ENCODE assay signal across 10 cellular contexts in genomic region chr19:10001899-10002298, GRCh38. TPM values are rescaled to one million over a fixed set of nuclear protein-coding genes. Genes with fewer than 3 reads are reported as not detected.
A peak's percentile ranks its signal among the peaks of the same experiment; 100 is the strongest.
DNase-seq lines count a peak whose midpoint lies in the region; ATAC-seq, FAIRE-seq and TF ChIP-seq lines count a peak whose summit lies in the region.
"Had no signal": no experiment of that assay in that cellular context is flagged by ENCODE, and none has a peak within 500 bp of the region (broad histone marks: within the 10 kb centered on the region; RNA-seq: fewer than 3 reads in every experiment).

No MANE protein-coding gene starts in this region.

- H3K27ac Mint-ChIP-seq in neural progenitor cell = no peak overlapping the region
- H3K27ac Mint-ChIP-seq: stimulated activated naive B cell treated with anti-CD40 and anti-IgM and Interleukin-4, amounts not matched to agents 10 μg/mL and 1 μg/mL and 100 μg/mL, for 72 hours had no signal

- no peak overlapping the region for H3K9ac ChIP-seq in neural progenitor cell

- H4K20me1 ChIP-seq in neural progenitor cell (ENCODE audit: low read depth) = no peaks in the 10 kb centered on the region

- no peak overlapping the region for H2AFZ ChIP-seq in neural progenitor cell (replicated peaks)

- intact Hi-C loops in dorsolateral prefrontal cortex (cut with DNase I) = no loop called here

- no peaks in the 10 kb centered on the region for H3K36me3 ChIP-seq in neural progenitor cell

- no peaks in the 10 kb centered on the region for H3K9me3 Mint-ChIP-seq in neural progenitor cell

- peak; percentile 23 for DNase-seq in EL
- no peak for DNase-seq in dorsolateral prefrontal cortex
- peak; percentile 17 for DNase-seq in neural progenitor cell (ENCODE audit: low spot score)
- DNase-seq in OCI-M2 (lab: John Stamatoyannopoulos, UW; ENCODE audit: unreplicated experiment) = no peak
- no peak for DNase-seq in HTR-8/SVneo (ENCODE audit: insufficient read length, low spot score)
- DNase-seq: stimulated activated naive B cell treated with anti-CD40 and anti-IgM and Interleukin-4, amounts not matched to agents 10 μg/mL and 1 μg/mL and 100 μg/mL, for 72 hours had no signal

- H3K36me3 Mint-ChIP-seq in neural progenitor cell = no peaks in the 10 kb centered on the region

- no peaks in the 10 kb centered on the region for H3K79me2 ChIP-seq in neural progenitor cell (ENCODE audit: low read depth)

- ATAC-seq in GM18858 (IDR thresholded peaks at IDR 0.05; ENCODE audit: unreplicated experiment) (no peak), GM19395 (IDR thresholded peaks at IDR 0.05; ENCODE audit: unreplicated experiment) (no peak)
- ATAC-seq: stimulated activated naive B cell treated with anti-CD40 and anti-IgM and Interleukin-4, amounts not matched to agents 10 μg/mL and 1 μg/mL and 100 μg/mL, for 72 hours had no signal

- no peak overlapping the region for H3K4me2 ChIP-seq in neural progenitor cell

- peaks cover 32% of the 10 kb centered on the region for H3K27me3 Mint-ChIP-seq in neural progenitor cell (ENCODE audit: insufficient read depth, low read depth)

- H3K9me3 ChIP-seq in neural progenitor cell (ENCODE audit: low read depth) = no peaks in the 10 kb centered on the region

- no peak for FAIRE-seq in HTR-8/SVneo (lab: Jason Lieb, UNC)

- no peaks in the 10 kb centered on the region for H3F3A ChIP-seq in neural progenitor cell (ENCODE audit: low read depth)

- H3K4me3 ChIP-seq in dorsolateral prefrontal cortex = no peak overlapping the region
- no peak overlapping the region for H3K4me3 ChIP-seq in neural progenitor cell

- TF ChIP-seq EP300 in Ishikawa (IDR thresholded peaks at IDR 0.05; ENCODE audit: borderline replicate concordance) = no peak

- TF ChIP-seq CTCF in dorsolateral prefrontal cortex (IDR thresholded peaks at IDR 0.05 in 54 of 56, conservative IDR thresholded peaks at IDR 0.05 in 2 of 56; ENCODE audit: low read depth in 1 of 56, partially characterized antibody in 56 of 56) (peak in 32 of 56 donors; percentile 8 to 41 (median 23)), neural progenitor cell (IDR thresholded peaks at IDR 0.05) (peak; percentile 45)

- H3K4me1 Mint-ChIP-seq in neural progenitor cell = peaks cover 6% of the 10 kb centered on the region

- no peak overlapping the region for H3K27ac ChIP-seq in dorsolateral prefrontal cortex
- H3K27ac ChIP-seq in neural progenitor cell = no peak overlapping the region

- H3K27me3 ChIP-seq in dorsolateral prefrontal cortex (peaks cover 0 to 14% (median 0%) of the 10 kb centered on the region in 45 donors), neural progenitor cell (peaks cover 15% of the 10 kb centered on the region)

- no peaks in the 10 kb centered on the region for H3K4me1 ChIP-seq in neural progenitor cell

- no peak overlapping the region for H3K4me3 Mint-ChIP-seq in neural progenitor cell
- H3K4me3 Mint-ChIP-seq: IgD-negative memory B cell; stimulated activated naive B cell treated with anti-CD40 and anti-IgM and Interleukin-4, amounts not matched to agents 10 μg/mL and 1 μg/mL and 100 μg/mL, for 72 hours had no signal

- peak; percentile 20; the same call in 1 of the 2 replicates for TF ChIP-seq RAD21 in Ishikawa (IDR thresholded peaks at IDR 0.05; ENCODE audit: low read depth)

TF ChIP-seq in Ishikawa, 13 proteins besides CTCF, POLR2A, EP300 and RAD21:
- TF ChIP-seq REST (IDR thresholded peaks at IDR 0.05; ENCODE audit: low read depth) (no peak), TCF12 (IDR thresholded peaks at IDR 0.05; ENCODE audit: low read depth) (no peak), USF1 (IDR thresholded peaks at IDR 0.05) (no peak), FOXM1 (IDR thresholded peaks at IDR 0.05; ENCODE audit: borderline replicate concordance, low read depth) (no peak), TEAD4 (IDR thresholded peaks at IDR 0.05) (no peak), CEBPB (IDR thresholded peaks at IDR 0.05) (no peak), TAF1 (IDR thresholded peaks at IDR 0.05; ENCODE audit: low read depth) (no peak), NFIC (IDR thresholded peaks at IDR 0.05) (no peak), MAX (IDR thresholded peaks at IDR 0.05) (no peak), CREB1 (IDR thresholded peaks at IDR 0.05; ENCODE audit: low read depth) (no peak), EGR1 (IDR thresholded peaks at IDR 0.05) (no peak), YY1 (IDR thresholded peaks at IDR 0.05; ENCODE audit: low read depth) (no peak), ZBTB7A (IDR thresholded peaks at IDR 0.05; ENCODE audit: low read depth) (no peak)

RNA-seq across cellular contexts. Expression of gene COL5A3, which starts 8.4 kb away (rescaled TPM):
- total RNA-seq in dorsolateral prefrontal cortex = 100 to 1,000 TPM in 1 of 120 experiments, 10 to 100 TPM in 118, 1 to 10 TPM in 1; 9.4 to 144 (median 31.3) TPM
- total RNA-seq in neural progenitor cell (ENCODE audit: low replicate concordance) = 0.15 TPM in 1 of 2 replicates, not detected in the other

RNA-seq across cellular contexts. Expression of gene RDH8, which starts 11.4 kb away (rescaled TPM):
- total RNA-seq in dorsolateral prefrontal cortex = not detected
- total RNA-seq in neural progenitor cell (ENCODE audit: low replicate concordance) = not detected in 2 replicates

Comparison
In these comparisons a context has a peak if more than half of its experiments do, and no peak if none do; other contexts are left out.
1. DNase-seq: peak in EL (single experiment) and neural progenitor cell (single experiment); none in dorsolateral prefrontal cortex (0 of 10), OCI-M2 (single experiment) and HTR-8/SVneo (single experiment).